Comparison of ENCODE assay signal across 8 cellular contexts in the genomic region with DNA sequence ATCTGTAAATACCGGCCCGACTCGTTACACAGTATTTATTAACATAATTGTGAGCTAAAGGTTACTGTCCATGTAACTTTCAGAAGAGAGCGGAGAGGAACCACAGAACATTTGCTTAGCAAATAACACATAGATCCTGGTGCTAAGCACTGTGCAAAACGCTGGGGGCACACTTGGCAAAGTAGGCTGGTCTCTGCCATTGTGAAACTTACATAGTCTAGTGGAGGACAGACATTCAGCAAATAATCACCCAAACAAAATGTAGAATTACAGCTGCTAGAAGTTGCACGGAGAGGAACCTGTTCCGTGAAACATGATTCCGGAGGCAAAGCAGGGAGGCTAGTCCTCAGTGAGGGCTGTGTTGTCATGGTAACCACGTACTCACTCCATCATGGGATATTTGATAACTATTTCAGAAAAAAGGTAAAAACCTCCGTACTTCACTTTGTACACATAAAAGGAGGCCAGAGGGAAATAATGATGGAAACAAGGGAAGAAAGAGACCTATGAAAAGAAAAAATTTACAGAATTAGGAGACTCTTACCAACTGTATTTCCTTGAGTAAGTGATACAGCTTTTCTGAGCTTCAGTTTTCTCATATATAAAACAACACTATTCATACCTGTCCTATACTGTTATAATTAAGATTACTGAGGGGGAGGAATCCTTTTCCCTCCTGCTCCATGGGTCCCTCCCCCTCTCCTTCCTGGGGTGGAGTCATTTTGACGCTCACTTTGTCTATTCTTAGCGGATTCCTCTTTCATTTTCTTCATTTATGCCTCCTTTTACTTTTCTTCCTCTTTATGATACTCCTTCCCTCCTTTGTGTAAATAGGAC. TPM values are rescaled to one million over a fixed set of nuclear protein-coding genes. Genes with fewer than 3 reads are reported as not detected.
DNase-seq lines count a peak whose midpoint lies in the region; ATAC-seq, FAIRE-seq and TF ChIP-seq lines count a peak whose summit lies in the region.

No MANE protein-coding gene starts in this region.

- DNase-seq in CD8-positive, alpha-beta T cell, result peak in 5 of 7 experiments; percentile 21 to 78 (median 52)
- DNase-seq in GM19239 (ENCODE audit: insufficient read length, low spot score) (peak; percentile 38), NCI-H748 treated with DMSO at 0.1 percent for 48 hours (lab: John Stamatoyannopoulos, UW) (peak; percentile 95), right atrium auricular region (ENCODE audit: low spot score) (no peak), cerebellar nuclear complex (lab: John Stamatoyannopoulos, UW) (no peak)
- no peak for DNase-seq in activated naive CD8-positive, alpha-beta T cell treated with anti-CD3 and anti-CD28 coated beads, Interleukin-2, amount 10 ng/mL, durations not matched to agents 7 days and 5 days

- no peaks in the 10 kb centered on the region for H3K9me3 Mint-ChIP-seq in CD8-positive, alpha-beta T cell
- H3K9me3 Mint-ChIP-seq in activated naive CD8-positive, alpha-beta T cell treated with anti-CD3 and anti-CD28 coated beads, Interleukin-2, amount 10 ng/mL, durations not matched to agents 7 days and 5 days, result peaks cover 2% of the 10 kb centered on the region

- peak overlapping the region; percentile 98 for H3K4me3 Mint-ChIP-seq in CD8-positive, alpha-beta T cell
- H3K4me3 Mint-ChIP-seq in activated naive CD8-positive, alpha-beta T cell treated with anti-CD3 and anti-CD28 coated beads, Interleukin-2, amount 10 ng/mL, durations not matched to agents 7 days and 5 days, result peak overlapping the region; percentile 95

- H3K4me1 ChIP-seq in CD8-positive, alpha-beta T cell (ENCODE audit: insufficient read depth, low read length), result peaks cover 22% of the 10 kb centered on the region
- peaks cover 0 to 26% of the 10 kb centered on the region in 2 donors for H3K4me1 ChIP-seq in right atrium auricular region
- H3K4me1 ChIP-seq in rectal smooth muscle tissue (ENCODE audit: control insufficient read depth, insufficient read depth, low read length), result peaks cover 22% of the 10 kb centered on the region

- H3K27ac Mint-ChIP-seq in CD8-positive, alpha-beta T cell, result peak overlapping the region; percentile 96
- peak overlapping the region; percentile 93 for H3K27ac Mint-ChIP-seq in activated naive CD8-positive, alpha-beta T cell treated with anti-CD3 and anti-CD28 coated beads, Interleukin-2, amount 10 ng/mL, durations not matched to agents 7 days and 5 days

- peaks cover 39% of the 10 kb centered on the region for H3K4me1 Mint-ChIP-seq in CD8-positive, alpha-beta T cell (ENCODE audit: low read depth)
- peaks cover 32% of the 10 kb centered on the region for H3K4me1 Mint-ChIP-seq in activated naive CD8-positive, alpha-beta T cell treated with anti-CD3 and anti-CD28 coated beads, Interleukin-2, amount 10 ng/mL, durations not matched to agents 7 days and 5 days

- H3K36me3 ChIP-seq in CD8-positive, alpha-beta T cell (ENCODE audit: insufficient read depth, low read length), result no peaks in the 10 kb centered on the region
- no peaks in the 10 kb centered on the region for H3K36me3 ChIP-seq in right atrium auricular region
- H3K36me3 ChIP-seq in rectal smooth muscle tissue (ENCODE audit: control insufficient read depth, insufficient read depth, low read length), result no peaks in the 10 kb centered on the region

- intact Hi-C loops in CD8-positive, alpha-beta T cell (cut with DNase I, micrococcal nuclease), result loop anchor here (1.0 to 10.0 kb wide), 5 partner anchors 20 to 1985 kb away; a partner anchor contains a TSS

- H3K36me3 Mint-ChIP-seq in CD8-positive, alpha-beta T cell, result peaks cover 5% of the 10 kb centered on the region
- H3K36me3 Mint-ChIP-seq in activated naive CD8-positive, alpha-beta T cell treated with anti-CD3 and anti-CD28 coated beads, Interleukin-2, amount 10 ng/mL, durations not matched to agents 7 days and 5 days, result peaks cover 5% of the 10 kb centered on the region

- peak overlapping the region; percentile 96 for H3K27ac ChIP-seq in CD8-positive, alpha-beta T cell (ENCODE audit: low read depth, low read length)
- peak overlapping the region; percentile 93 to 95 for H3K27ac ChIP-seq in right atrium auricular region
- H3K27ac ChIP-seq in rectal smooth muscle tissue (ENCODE audit: low read depth, low read length), result peak overlapping the region; percentile 76

- H3K27me3 Mint-ChIP-seq in CD8-positive, alpha-beta T cell (ENCODE audit: low read depth), result no peaks in the 10 kb centered on the region
- no peaks in the 10 kb centered on the region for H3K27me3 Mint-ChIP-seq in activated naive CD8-positive, alpha-beta T cell treated with anti-CD3 and anti-CD28 coated beads, Interleukin-2, amount 10 ng/mL, durations not matched to agents 7 days and 5 days

- H3K9me3 ChIP-seq in CD8-positive, alpha-beta T cell (ENCODE audit: low read length), result no peaks in the 10 kb centered on the region
- no peaks in the 10 kb centered on the region for H3K9me3 ChIP-seq in right atrium auricular region

- peak overlapping the region; percentile 69 for H3K4me3 ChIP-seq in CD8-positive, alpha-beta T cell (ENCODE audit: low read depth, low read length)
- H3K4me3 ChIP-seq in right atrium auricular region (peak overlapping the region; percentile 70 to 77), rectal smooth muscle tissue (ENCODE audit: low read length) (peak overlapping the region; percentile 83)

- peak; percentile 31 for TF ChIP-seq CTCF in CD8-positive, alpha-beta T cell (IDR thresholded peaks at IDR 0.05)
- peak in 1 of 2 donors; percentile 36 for TF ChIP-seq CTCF in right atrium auricular region (IDR thresholded peaks at IDR 0.05)

- POLR2A ChIA-PET in CD8-positive, alpha-beta T cell (lab: Charles Lee), result interaction anchor here (0.8 to 4.0 kb wide), 15 partner anchors 9 to 812 kb away, joined by 3 to 50 read pairs (median 4); no protein-coding TSS in a partner anchor
- POLR2A ChIA-PET in activated naive CD8-positive, alpha-beta T cell treated with anti-CD3 and anti-CD28 coated beads, Interleukin-2, amount 10 ng/mL, durations not matched to agents 7 days and 5 days (lab: Charles Lee), result interaction anchor here (0.5 to 3.6 kb wide), 18 partner anchors 17 to 957 kb away, joined by 3 to 55 read pairs (median 5); a partner anchor contains a TSS

- peak overlapping the region; percentile 25 for H3K9ac ChIP-seq in rectal smooth muscle tissue (ENCODE audit: low read length)

- no peaks in the 10 kb centered on the region for H3K27me3 ChIP-seq in CD8-positive, alpha-beta T cell (ENCODE audit: insufficient read depth, low read length)
- H3K27me3 ChIP-seq in right atrium auricular region (no peaks in the 10 kb centered on the region), rectal smooth muscle tissue (ENCODE audit: control insufficient read depth, insufficient read depth, low read length) (no peaks in the 10 kb centered on the region)

- peak; percentile 58 for ATAC-seq in CD8-positive, alpha-beta T cell
- peak; percentile 56 for ATAC-seq in HG03342 (IDR thresholded peaks at IDR 0.05; ENCODE audit: unreplicated experiment)
- peak; percentile 34 for ATAC-seq in activated naive CD8-positive, alpha-beta T cell treated with anti-CD3 and anti-CD28 coated beads, Interleukin-2, amount 10 ng/mL, durations not matched to agents 7 days and 5 days (ENCODE audit: low read depth)

- CTCF ChIA-PET in CD8-positive, alpha-beta T cell (lab: Charles Lee), result interaction anchor here (0.7 to 9.9 kb wide), 15 partner anchors 12 to 812 kb away, joined by 3 to 205 read pairs (median 3); no protein-coding TSS in a partner anchor

- FAIRE-seq in GM19239 (lab: Jason Lieb, UNC), result peak; percentile 4

RNA-seq across cellular contexts. Expression of a gene that starts 0.8 kb away (rescaled TPM):
- 100 to 1,000 TPM; 103 to 110 TPM for total RNA-seq in CD8-positive, alpha-beta T cell
- total RNA-seq in activated naive CD8-positive, alpha-beta T cell treated with anti-CD3 and anti-CD28 coated beads, Interleukin-2, amount 10 ng/mL, durations not matched to agents 7 days and 5 days, result 1 to 10 TPM; 8.0 to 8.2 TPM
- total RNA-seq in right atrium auricular region, result 1 to 10 TPM; 6.3 to 8.5 TPM

Comparison
In these comparisons a context has a peak if more than half of its experiments do, and no peak if none do; other contexts are left out.
1. DNase-seq: peak in CD8-positive, alpha-beta T cell (5 of 7), GM19239 (single experiment) and NCI-H748 treated with DMSO at 0.1 percent for 48 hours (single experiment); none in activated naive CD8-positive, alpha-beta T cell treated with anti-CD3 and anti-CD28 coated beads, Interleukin-2, amount 10 ng/mL, durations not matched to agents 7 days and 5 days (single experiment), right atrium auricular region (single experiment) and cerebellar nuclear complex (0 of 2).
2. RNA of a gene that starts 0.8 kb away (total RNA-seq): 103 to 110 TPM in CD8-positive, alpha-beta T cell; 6.3 to 8.5 TPM in right atrium auricular region and 8.0 to 8.2 TPM in activated naive CD8-positive, alpha-beta T cell treated with anti-CD3 and anti-CD28 coated beads, Interleukin-2, amount 10 ng/mL, durations not matched to agents 7 days and 5 days; every median in the first group is over 10 times any median in the second.
3. Peak in every context shown above with its lines, with median percentiles within 50 percentile points of each other: ATAC-seq, H3K27ac ChIP-seq and H3K4me3 ChIP-seq.